In the genomic region with DNA sequence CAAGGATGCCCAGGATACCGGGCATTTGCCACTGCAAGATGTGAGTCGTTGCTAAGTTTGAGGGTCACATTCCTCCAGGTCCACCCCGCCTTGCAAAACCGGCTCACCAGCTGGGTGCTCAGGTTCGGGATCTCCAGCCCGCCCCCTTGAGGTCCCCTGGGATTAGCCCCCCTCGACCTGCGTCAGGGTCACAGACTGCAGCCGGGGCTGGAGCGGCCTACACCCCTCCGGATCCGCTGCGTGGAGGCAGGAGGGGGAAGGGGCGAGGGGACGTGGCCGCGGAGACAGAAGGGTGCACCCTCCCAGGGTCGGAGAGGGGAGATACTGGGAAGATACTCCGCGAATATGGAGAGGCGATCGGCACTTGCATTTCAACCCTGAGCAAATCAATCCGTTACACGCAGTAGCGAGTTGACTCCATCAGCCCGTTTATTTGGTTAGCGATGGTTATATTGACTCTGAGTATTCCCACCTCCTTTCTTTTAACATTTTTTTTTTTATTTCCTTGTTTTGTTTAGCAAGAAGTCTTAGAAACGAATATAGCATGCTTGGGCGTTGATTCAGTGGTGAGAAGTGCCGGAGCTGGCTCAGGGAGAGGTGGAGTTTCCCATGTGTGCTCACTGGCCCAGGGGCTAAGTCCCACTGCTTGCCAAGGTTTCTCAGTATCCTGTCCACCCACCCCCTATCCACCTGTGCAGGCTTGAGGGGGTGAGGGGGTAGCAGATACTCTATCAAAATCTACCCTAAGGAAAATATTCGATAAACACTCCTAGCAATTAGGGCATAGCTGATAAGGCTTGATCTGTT, we compare ENCODE assay signal across 8 cellular contexts. TPM values are rescaled to one million over a fixed set of nuclear protein-coding genes. Genes with fewer than 3 reads are reported as not detected.
DNase-seq lines count a peak whose midpoint lies in the region; ATAC-seq and TF ChIP-seq lines count a peak whose summit lies in the region.

No MANE protein-coding gene starts in this region.

- H3K4me3 ChIP-seq in CD4-positive, CD25-positive, alpha-beta regulatory T cell (ENCODE audit: low read depth, low read length) = peak overlapping the region; percentile 96
- H3K4me3 ChIP-seq in SK-N-SH (ENCODE audit: low read depth in 2 of 2, low read length in 1 of 2) (peak overlapping the region; percentile 89 to 97), brain microvascular endothelial cell (ENCODE audit: low read depth, low read length) (peak overlapping the region; percentile 82), iPS-15b (ENCODE audit: low read depth, low read length) (peak overlapping the region; percentile 61), retinal pigment epithelial cell (ENCODE audit: low read length) (peak overlapping the region; percentile 79)

- H3K36me3 ChIP-seq in CD4-positive, CD25-positive, alpha-beta regulatory T cell (ENCODE audit: control insufficient read depth, insufficient read depth, low read length) = peaks cover 9% of the 10 kb centered on the region
- H3K36me3 ChIP-seq in SK-N-SH (replicated peaks in 1 of 2; ENCODE audit: control insufficient read depth in 1 of 2, insufficient read depth in 2 of 2, low read length in 1 of 2) (no peaks in the 10 kb centered on the region), brain microvascular endothelial cell (replicated peaks) (no peaks in the 10 kb centered on the region), iPS-15b (ENCODE audit: control insufficient read depth, insufficient read depth, low read length) (no peaks in the 10 kb centered on the region)

- H3K36me3 Mint-ChIP-seq in CD4-positive, CD25-positive, alpha-beta regulatory T cell = peaks cover 11% of the 10 kb centered on the region

- H3F3A ChIP-seq in SK-N-SH (replicated peaks; ENCODE audit: insufficient read depth) = peaks cover 5% of the 10 kb centered on the region

- peaks cover 0 to 1% (median 0%) of the 10 kb centered on the region in 7 donors for H3K9me3 Mint-ChIP-seq in CD4-positive, CD25-positive, alpha-beta regulatory T cell

- no peaks in the 10 kb centered on the region for H3K9me3 ChIP-seq in CD4-positive, CD25-positive, alpha-beta regulatory T cell (ENCODE audit: control insufficient read depth in 2 of 2, low read length in 2 of 2)
- H3K9me3 ChIP-seq in SK-N-SH (no peaks in the 10 kb centered on the region), iPS-15b (ENCODE audit: control insufficient read depth, insufficient read depth, low read length) (no peaks in the 10 kb centered on the region)

- in situ Hi-C loops in brain microvascular endothelial cell (cut with HindIII; ENCODE audit: low pct_ligation_motif_present, low sequenced_read_pairs) = no loop called here

- TF ChIP-seq EP300 in SK-N-SH (IDR thresholded peaks at IDR 0.05; ENCODE audit: borderline replicate concordance in 1 of 2, low read depth in 1 of 2, low read length in 1 of 2) = no peak

- H3K27ac ChIP-seq in CD4-positive, CD25-positive, alpha-beta regulatory T cell (ENCODE audit: insufficient read depth, low read length, poor library complexity, severe bottlenecking) = peak overlapping the region; percentile 82
- peak overlapping the region; percentile 73 to 87; a peak in 3 of 4 replicates for H3K27ac ChIP-seq in SK-N-SH (ENCODE audit: low read depth in 2 of 2, low read length in 1 of 2)
- H3K27ac ChIP-seq in brain microvascular endothelial cell = peak overlapping the region; percentile 76

- no peaks in the 10 kb centered on the region for H3K27me3 ChIP-seq in CD4-positive, CD25-positive, alpha-beta regulatory T cell (ENCODE audit: control insufficient read depth, insufficient read depth, low read length)
- H3K27me3 ChIP-seq in SK-N-SH (ENCODE audit: insufficient read depth) (no peaks in the 10 kb centered on the region), brain microvascular endothelial cell (replicated peaks) (peaks cover 2% of the 10 kb centered on the region), iPS-15b (ENCODE audit: control insufficient read depth, insufficient read depth, low read length) (no peaks in the 10 kb centered on the region)

- peak overlapping the region; percentile 97 for H3K4me2 ChIP-seq in SK-N-SH

- no peaks in the 10 kb centered on the region for H4K20me1 ChIP-seq in SK-N-SH (ENCODE audit: insufficient read depth)

- peak; percentile 21 to 50 (median 41) for DNase-seq in CD4-positive, CD25-positive, alpha-beta regulatory T cell
- DNase-seq in SK-N-SH (peak; percentile 81), brain microvascular endothelial cell (peak; percentile 54), retinal pigment epithelial cell (ENCODE audit: low read depth) (no peak), COLO829 (ENCODE audit: low spot score) (no peak)

- no peaks in the 10 kb centered on the region for H3K9me2 ChIP-seq in SK-N-SH

- peak overlapping the region; percentile 92 for H2AFZ ChIP-seq in SK-N-SH (ENCODE audit: low read depth)

- peaks cover 28 to 58% (median 37%) of the 10 kb centered on the region in 4 donors for H3K4me1 Mint-ChIP-seq in CD4-positive, CD25-positive, alpha-beta regulatory T cell

- peaks cover 49% of the 10 kb centered on the region for H3K4me1 ChIP-seq in CD4-positive, CD25-positive, alpha-beta regulatory T cell (ENCODE audit: control insufficient read depth, insufficient read depth, low read length, poor library complexity, severe bottlenecking)
- H3K4me1 ChIP-seq in SK-N-SH (ENCODE audit: control insufficient read depth in 1 of 2, insufficient read depth in 2 of 2, low read depth in 1 of 2, low read length in 1 of 2) = peaks cover 7 to 22% of the 10 kb centered on the region in 2 experiments; a peak in 3 of 4 replicates
- H3K4me1 ChIP-seq in iPS-15b (ENCODE audit: control insufficient read depth, insufficient read depth, low read length) = peaks cover 8% of the 10 kb centered on the region

- peak in 1 of 2 donors; percentile 19 for ATAC-seq in CD4-positive, CD25-positive, alpha-beta regulatory T cell (ENCODE audit: low read depth in 2 of 2)
- ATAC-seq in GM19043 (IDR thresholded peaks at IDR 0.05; ENCODE audit: low read depth, unreplicated experiment) (peak; percentile 25), HG03432 (IDR thresholded peaks at IDR 0.05; ENCODE audit: unreplicated experiment) (peak; percentile 35)

- peak overlapping the region; percentile 92 for H3K9ac ChIP-seq in SK-N-SH
- H3K9ac ChIP-seq in iPS-15b (ENCODE audit: low read depth, low read length) = no peak overlapping the region

- peaks cover 40% of the 10 kb centered on the region for H3K79me2 ChIP-seq in SK-N-SH (ENCODE audit: insufficient read depth)

- no peak for TF ChIP-seq RAD21 in SK-N-SH (IDR thresholded peaks at IDR 0.05; ENCODE audit: low read length)

- peak overlapping the region; percentile 91 to 98 (median 94) for H3K27ac Mint-ChIP-seq in CD4-positive, CD25-positive, alpha-beta regulatory T cell

- POLR2A ChIA-PET in SK-N-SH (lab: Yijun Ruan, JAX) = interaction anchor here (0.7 kb wide), 1 partner anchor 110 kb away, joined by 4 read pairs; no protein-coding TSS in a partner anchor

- H3K4me3 Mint-ChIP-seq in CD4-positive, CD25-positive, alpha-beta regulatory T cell = peak overlapping the region; percentile 92 to 97 (median 96)

- TF ChIP-seq CTCF in SK-N-SH (IDR thresholded peaks at IDR 0.05) = peak; percentile 37
- peak; percentile 25 for TF ChIP-seq CTCF in brain microvascular endothelial cell (IDR thresholded peaks at IDR 0.05; ENCODE audit: low read depth, low read length, missing control alignments)
- peak; percentile 36 for TF ChIP-seq CTCF in retinal pigment epithelial cell (conservative IDR thresholded peaks at IDR 0.05; ENCODE audit: low read depth, low read length)

- CTCF ChIA-PET in SK-N-SH (lab: Yijun Ruan, JAX) = interaction anchor here (1.0 to 1.9 kb wide), 3 partner anchors 78 to 215 kb away, joined by 3 to 9 read pairs (median 4); no protein-coding TSS in a partner anchor

- 7% methylated on average over 25 of the region's 31 CpGs for WGBS in SK-N-SH (ENCODE audit: low lambda C conversion rate)

- no peaks in the 10 kb centered on the region for H3K27me3 Mint-ChIP-seq in CD4-positive, CD25-positive, alpha-beta regulatory T cell

TF ChIP-seq in SK-N-SH, 30 proteins besides CTCF, POLR2A, EP300 and RAD21:
- TF ChIP-seq NFIC (IDR thresholded peaks at IDR 0.05; ENCODE audit: borderline replicate concordance) (no peak), RXRA (IDR thresholded peaks at IDR 0.05; ENCODE audit: borderline replicate concordance, low read depth) (no peak), NRF1 (IDR thresholded peaks at IDR 0.05; ENCODE audit: low read depth, low read length) (no peak), FOSL2 (IDR thresholded peaks at IDR 0.05; ENCODE audit: borderline replicate concordance, low read depth) (no peak)
TF ChIP-seq in SK-N-SH: peak in this region for 0.

RNA-seq across cellular contexts. Expression of a gene that starts 1.0 kb away (rescaled TPM):
- 56.9 TPM for total RNA-seq in CD4-positive, CD25-positive, alpha-beta regulatory T cell
- polyA plus RNA-seq in CD4-positive, CD25-positive, alpha-beta regulatory T cell = 100 to 1,000 TPM; 110 to 121 (median 111) TPM
- polyA plus RNA-seq in SK-N-SH (2012; rRNA removed) = 10.4 and 16.8 TPM in 2 replicates
- 18.2 and 19.3 TPM in 2 replicates for polyA plus RNA-seq in SK-N-SH (2012; cell fraction: cytosol; rRNA removed)
- polyA plus RNA-seq in SK-N-SH (2012; cell fraction: nucleus; rRNA removed) = 5.3 and 9.4 TPM in 2 replicates

RNA-seq across cellular contexts. Expression of a gene that starts 35.4 kb away (rescaled TPM):
- 30.9 TPM for total RNA-seq in CD4-positive, CD25-positive, alpha-beta regulatory T cell
- polyA plus RNA-seq in CD4-positive, CD25-positive, alpha-beta regulatory T cell = 100 to 1,000 TPM in 1 of 4 donors, 10 to 100 TPM in 3; 72.3 to 105 (median 84.9) TPM
- 19.8 and 20.1 TPM in 2 replicates for polyA plus RNA-seq in SK-N-SH (2012; rRNA removed)
- polyA plus RNA-seq in SK-N-SH (2012; cell fraction: cytosol; rRNA removed) = 21.6 and 22.8 TPM in 2 replicates
- 7.4 and 11.5 TPM in 2 replicates for polyA plus RNA-seq in SK-N-SH (2012; cell fraction: nucleus; rRNA removed)

Comparison
In these comparisons a context has a peak if more than half of its experiments do, and no peak if none do; other contexts are left out.
1. DNase-seq: peak in CD4-positive, CD25-positive, alpha-beta regulatory T cell (3 of 3), SK-N-SH (single experiment) and brain microvascular endothelial cell (single experiment); none in retinal pigment epithelial cell (single experiment) and COLO829 (single experiment).
2. Peak in every context shown above with its lines, with median percentiles within 50 percentile points of each other: H3K27ac ChIP-seq, H3K4me3 ChIP-seq and CTCF ChIP-seq.